ENCODE assay signal across 20 cellular contexts in genomic region chr10:75605096-75605495, GRCh38.
DNase-seq lines count a peak whose midpoint lies in the region; ATAC-seq, FAIRE-seq and TF ChIP-seq lines count a peak whose summit lies in the region.
"Had no signal": no experiment of that assay in that cellular context is flagged by ENCODE, and none has a peak within 500 bp of the region (broad histone marks: within the 10 kb centered on the region; RNA-seq: fewer than 3 reads in every experiment).

No MANE protein-coding gene starts in this region.

- no peaks in the 10 kb centered on the region for H3K27me3 Mint-ChIP-seq in activated CD8-positive, alpha-beta memory T cell treated with anti-CD3 and anti-CD28 coated beads, Interleukin-2, amount 10 ng/mL, durations not matched to agents 7 days and 5 days
- H3K27me3 Mint-ChIP-seq: B cell had no signal

- peaks cover 0 to 34% (median 15%) of the 10 kb centered on the region in 4 donors for H3K4me1 ChIP-seq in right lobe of liver
- peaks cover 56% of the 10 kb centered on the region for H3K4me1 ChIP-seq in HepG2 (ENCODE audit: insufficient read depth, low read length)
- H3K4me1 ChIP-seq in prostate gland (replicated peaks) = no peaks in the 10 kb centered on the region
- H3K4me1 ChIP-seq in gastroesophageal sphincter = peaks cover 0 to 36% (median 0%) of the 10 kb centered on the region in 3 donors

- H3K4me3 ChIP-seq in right lobe of liver (no peak overlapping the region), HepG2 (replicated peaks in 1 of 3; ENCODE audit: insufficient read depth in 1 of 3, low read depth in 2 of 3, low read length in 3 of 3) (no peak overlapping the region), LNCaP clone FGC (ENCODE audit: low read depth, low read length) (no peak overlapping the region), prostate gland (no peak overlapping the region), gastroesophageal sphincter (no peak overlapping the region)
- H3K4me3 ChIP-seq: BLaER1 treated with 17β-estradiol and CSF1 and Interleukin-3, amounts not matched to agents 10 nM and 100 nM; GM23338 had no signal

- no peak for TF ChIP-seq POLR2A in right lobe of liver (IDR thresholded peaks at IDR 0.05)
- TF ChIP-seq POLR2A in HepG2 (IDR thresholded peaks at IDR 0.05; ENCODE audit: insufficient read depth in 1 of 2, low read depth in 2 of 2, low read length in 2 of 2) = no peak
- TF ChIP-seq POLR2A in prostate gland (IDR thresholded peaks at IDR 0.05) = no peak
- no peak for TF ChIP-seq POLR2A in gastroesophageal sphincter (IDR thresholded peaks at IDR 0.05)

- BruUV-seq in HepG2 (replicated peaks; lab: Mats Ljungman, UMichigan) = no TSS peak

- POLR2A ChIA-PET in HepG2 (lab: Yijun Ruan, JAX) = no interaction called here

- no peaks in the 10 kb centered on the region for H3K4me1 Mint-ChIP-seq in activated CD8-positive, alpha-beta memory T cell treated with anti-CD3 and anti-CD28 coated beads, Interleukin-2, amount 10 ng/mL, durations not matched to agents 7 days and 5 days
- H3K4me1 Mint-ChIP-seq: B cell, IgD-negative memory B cell had no signal

- no peaks in the 10 kb centered on the region for H4K20me1 ChIP-seq in HepG2 (ENCODE audit: insufficient read depth, low read length)
- H4K20me1 ChIP-seq: BLaER1 treated with 17β-estradiol and CSF1 and Interleukin-3, amounts not matched to agents 10 nM and 100 nM had no signal

- WGBS in right lobe of liver (ENCODE audit: insufficient coverage, low coverage, low lambda C conversion rate, missing lambda C conversion rate) = 25% methylated on average over 4 of the region's 4 CpGs
- WGBS in HepG2 (ENCODE audit: low lambda C conversion rate) = 88% methylated on average over 4 of the region's 4 CpGs
- WGBS in prostate gland = 30% methylated on average over 4 of the region's 4 CpGs
- 56 to 72% methylated on average over 2 to 3 of the region's 4 CpGs for WGBS in gastroesophageal sphincter (ENCODE audit: low coverage in 1 of 2), 2 donors

- peak overlapping the region in 2 of 3 donors; percentile 93 to 97 for H3K27ac ChIP-seq in right lobe of liver
- H3K27ac ChIP-seq in HepG2 (ENCODE audit: extremely low read length, insufficient read depth, low read length) = no peak overlapping the region
- peak overlapping the region; percentile 13 to 25 for H3K27ac ChIP-seq in prostate gland
- H3K27ac ChIP-seq in gastroesophageal sphincter = no peak overlapping the region
- H3K27ac ChIP-seq: BLaER1 treated with 17β-estradiol and CSF1 and Interleukin-3, amounts not matched to agents 10 nM and 100 nM had no signal

- H3K27me3 ChIP-seq in right lobe of liver = no peaks in the 10 kb centered on the region
- H3K27me3 ChIP-seq in HepG2 (ENCODE audit: control insufficient read depth in 1 of 2, insufficient read depth in 2 of 2, low read length in 2 of 2) = no peaks in the 10 kb centered on the region
- no peaks in the 10 kb centered on the region for H3K27me3 ChIP-seq in prostate gland (replicated peaks; ENCODE audit: insufficient read depth)
- H3K27me3 ChIP-seq in gastroesophageal sphincter = no peaks in the 10 kb centered on the region
- H3K27me3 ChIP-seq: BLaER1 treated with 17β-estradiol and CSF1 and Interleukin-3, amounts not matched to agents 10 nM and 100 nM had no signal

- H3K36me3 Mint-ChIP-seq in activated CD8-positive, alpha-beta memory T cell treated with anti-CD3 and anti-CD28 coated beads, Interleukin-2, amount 10 ng/mL, durations not matched to agents 7 days and 5 days = no peaks in the 10 kb centered on the region
- H3K36me3 Mint-ChIP-seq: CD8-positive, alpha-beta T cell; IgD-negative memory B cell had no signal

- no peaks in the 10 kb centered on the region for H3K9me3 ChIP-seq in right lobe of liver
- H3K9me3 ChIP-seq in HepG2 (ENCODE audit: low read length) = no peaks in the 10 kb centered on the region
- no peaks in the 10 kb centered on the region for H3K9me3 ChIP-seq in prostate gland
- no peaks in the 10 kb centered on the region for H3K9me3 ChIP-seq in gastroesophageal sphincter
- H3K9me3 ChIP-seq: BLaER1 treated with 17β-estradiol and CSF1 and Interleukin-3, amounts not matched to agents 10 nM and 100 nM; Caco-2 had no signal

- DNase-seq in right lobe of liver = no peak
- DNase-seq in HepG2 (ENCODE audit: low spot score) = no peak
- peak; percentile 18 for DNase-seq in LNCaP clone FGC (ENCODE audit: low read depth)
- peak; percentile 15 for DNase-seq in prostate gland (ENCODE audit: low spot score)
- no peak for DNase-seq in NCI-H1694 treated with DMSO at 0.1 percent for 48 hours (lab: John Stamatoyannopoulos, UW)
- DNase-seq in activated CD8-positive, alpha-beta memory T cell treated with anti-CD3 and anti-CD28 coated beads, Interleukin-2, amount 10 ng/mL, durations not matched to agents 7 days and 5 days = no peak
- DNase-seq: Caco-2; CD8-positive, alpha-beta T cell; HCEC 1CT; HFFc6 had no signal

- no peak overlapping the region for H3K9ac ChIP-seq in HepG2 (ENCODE audit: insufficient read depth, low read depth, low read length)
- H3K9ac ChIP-seq: BLaER1 treated with 17β-estradiol and CSF1 and Interleukin-3, amounts not matched to agents 10 nM and 100 nM had no signal

- CTCF ChIA-PET in HepG2 (lab: Yijun Ruan, JAX; ENCODE audit: low intra/inter-chr PET ratio, low total read pairs) = no interaction called here
- CTCF ChIA-PET in activated CD8-positive, alpha-beta memory T cell treated with anti-CD3 and anti-CD28 coated beads, Interleukin-2, amount 10 ng/mL, durations not matched to agents 7 days and 5 days (lab: Charles Lee) = no interaction called here

- no peaks in the 10 kb centered on the region for H3K79me2 ChIP-seq in HepG2 (ENCODE audit: insufficient read depth, low read length)

- H3K4me2 ChIP-seq in HepG2 (ENCODE audit: low read depth, low read length) = no peak overlapping the region
- H3K4me2 ChIP-seq: BLaER1 treated with 17β-estradiol and CSF1 and Interleukin-3, amounts not matched to agents 10 nM and 100 nM; GM23338 had no signal

- intact Hi-C loops in right lobe of liver (cut with DNase I) = no loop called here
- intact Hi-C loops in HepG2 (cut with micrococcal nuclease; ENCODE audit: unreplicated experiment) = loop anchor here (10.0 kb wide), 1 partner anchor 200 kb away; the partner anchor contains the start of gene ZNF503
- intact Hi-C loops in prostate gland (cut with DNase I) = no loop called here

- no peak for FAIRE-seq in HepG2 (lab: Jason Lieb, UNC)
- FAIRE-seq: D721Med, G401.6, GM12892, H54, HTR-8/SVneo had no signal

- in situ Hi-C loops in HepG2 (cut with HindIII; ENCODE audit: extremely low pct_ligation_motif_present, low pct_unique_long_range_greater_than_20kb) = no loop called here

- no peak for TF ChIP-seq EP300 in HepG2 (IDR thresholded peaks at IDR 0.05; ENCODE audit: low read depth in 2 of 2, low read length in 2 of 2)
- no peak for TF ChIP-seq EP300 in HepG2 (CRISPR knock-in tag; IDR thresholded peaks at IDR 0.05; ENCODE audit: borderline replicate concordance)
- TF ChIP-seq EP300 in gastroesophageal sphincter (IDR thresholded peaks at IDR 0.05) = no peak

- H3K27ac Mint-ChIP-seq in activated CD8-positive, alpha-beta memory T cell treated with anti-CD3 and anti-CD28 coated beads, Interleukin-2, amount 10 ng/mL, durations not matched to agents 7 days and 5 days = no peak overlapping the region
- H3K27ac Mint-ChIP-seq: B cell; CD8-positive, alpha-beta T cell; GM23338; HFFc6; IgD-negative memory B cell had no signal

- TF ChIP-seq RAD21 in HepG2 (CRISPR knock-in tag; IDR thresholded peaks at IDR 0.05) = no peak

- no peak overlapping the region for H2AFZ ChIP-seq in HepG2 (ENCODE audit: low read length)

- no peak overlapping the region for H3K4me3 Mint-ChIP-seq in activated CD8-positive, alpha-beta memory T cell treated with anti-CD3 and anti-CD28 coated beads, Interleukin-2, amount 10 ng/mL, durations not matched to agents 7 days and 5 days
- H3K4me3 Mint-ChIP-seq: B cell; CD8-positive, alpha-beta T cell; GM23338; HFFc6; IgD-negative memory B cell had no signal

- ATAC-seq in right lobe of liver (no peak), HepG2 (no peak), gastroesophageal sphincter (no peak)
- ATAC-seq in activated CD8-positive, alpha-beta memory T cell treated with anti-CD3 and anti-CD28 coated beads, Interleukin-2, amount 10 ng/mL, durations not matched to agents 7 days and 5 days = no peak
- ATAC-seq: CD8-positive, alpha-beta T cell; GM23338 had no signal

- H3K36me3 ChIP-seq in right lobe of liver (no peaks in the 10 kb centered on the region), HepG2 (replicated peaks in 1 of 2; ENCODE audit: control insufficient read depth in 1 of 2, insufficient read depth in 2 of 2, low read length in 2 of 2) (no peaks in the 10 kb centered on the region), prostate gland (no peaks in the 10 kb centered on the region), gastroesophageal sphincter (no peaks in the 10 kb centered on the region)
- H3K36me3 ChIP-seq: BLaER1 treated with 17β-estradiol and CSF1 and Interleukin-3, amounts not matched to agents 10 nM and 100 nM had no signal

- no peaks in the 10 kb centered on the region for H3K9me3 Mint-ChIP-seq in activated CD8-positive, alpha-beta memory T cell treated with anti-CD3 and anti-CD28 coated beads, Interleukin-2, amount 10 ng/mL, durations not matched to agents 7 days and 5 days (ENCODE audit: low read depth)
- H3K9me3 Mint-ChIP-seq: CD8-positive, alpha-beta T cell; GM23338; HFFc6; IgD-negative memory B cell had no signal

- TF ChIP-seq CTCF in right lobe of liver (IDR thresholded peaks at IDR 0.05) (no peak), HepG2 (CRISPR knock-in tag; IDR thresholded peaks at IDR 0.05) (no peak), LNCaP clone FGC (IDR thresholded peaks at IDR 0.05; ENCODE audit: control insufficient read depth, extremely low read depth, insufficient read depth) (no peak), prostate gland (IDR thresholded peaks at IDR 0.05) (no peak), gastroesophageal sphincter (IDR thresholded peaks at IDR 0.05) (no peak)

TF ChIP-seq in HepG2, 621 proteins besides CTCF, POLR2A, EP300 and RAD21:
- TF ChIP-seq NFRKB (IDR thresholded peaks at IDR 0.05) (no peak), ZNF552 (CRISPR knock-in tag; IDR thresholded peaks at IDR 0.05; ENCODE audit: borderline replicate concordance) (no peak), FOXO4 (CRISPR knock-in tag; conservative IDR thresholded peaks at IDR 0.05) (no peak)
TF ChIP-seq in HepG2: peak in this region for 0.

Comparison
In these comparisons a context has a peak if more than half of its experiments do, and no peak if none do; other contexts are left out.
1. H3K27ac ChIP-seq: peak in right lobe of liver (2 of 3) and prostate gland (2 of 2); none in HepG2 (single experiment) and gastroesophageal sphincter (0 of 4).
2. DNase-seq: peak in LNCaP clone FGC (single experiment) and prostate gland (single experiment); none in right lobe of liver (0 of 3), HepG2 (single experiment), NCI-H1694 treated with DMSO at 0.1 percent for 48 hours (single experiment) and activated CD8-positive, alpha-beta memory T cell treated with anti-CD3 and anti-CD28 coated beads, Interleukin-2, amount 10 ng/mL, durations not matched to agents 7 days and 5 days (single experiment).